ENCODE assay signal across 10 cellular contexts in genomic region chr6:31487674-31488073, GRCh38. TPM values are rescaled to one million over a fixed set of nuclear protein-coding genes. Genes with fewer than 3 reads are reported as not detected.
DNase-seq lines count a peak whose midpoint lies in the region; ATAC-seq, FAIRE-seq and TF ChIP-seq lines count a peak whose summit lies in the region.
"Not testable (repeated sequence)": the region's sequence is repeated elsewhere in the genome, so short reads cannot be mapped to it uniquely, and the experiment has no call there.
"Had no signal": no experiment of that assay in that cellular context is flagged by ENCODE, and none has a peak within 500 bp of the region (broad histone marks: within the 10 kb centered on the region; RNA-seq: fewer than 3 reads in every experiment).

No MANE protein-coding gene starts in this region.

- DNase-seq in IMR-90; activated naive CD4-positive, alpha-beta T cell treated with anti-CD3 and anti-CD28 coated beads for 36 hours; H1 (ENCODE audit: low read depth in 1 of 2, low spot score in 2 of 2): not testable (repeated sequence)
- DNase-seq in left lobe of liver (ENCODE audit: low spot score): peak; percentile 19

- not testable (repeated sequence) for H3K9ac ChIP-seq in IMR-90 (ENCODE audit: low read depth, low read length); H1 (replicated peaks in 1 of 4; ENCODE audit: extremely low read depth in 1 of 4, low read depth in 3 of 4, low read length in 3 of 4)

- H2AK5ac ChIP-seq in IMR-90 (ENCODE audit: low read depth, low read length); H1 (ENCODE audit: low read depth, low read length): not testable (repeated sequence)

- TF ChIP-seq CTCF in IMR-90 (conservative IDR thresholded peaks at IDR 0.05; ENCODE audit: low read depth, low read length); H1 (IDR thresholded peaks at IDR 0.05; ENCODE audit: control extremely low read depth in 1 of 3, insufficient read depth in 1 of 3, low read depth in 1 of 3, low read length in 3 of 3): not testable (repeated sequence)

- in situ Hi-C loops in IMR-90 (cut with MboI; ENCODE audit: low sequenced_read_pairs): not testable (repeated sequence)

- peaks cover 20% of the 10 kb centered on the region for H3K4me1 Mint-ChIP-seq in T-helper 1 cell treated with Interleukin-12 subunit alpha and Interleukin-12 subunit beta and Interleukin-4 antibody, amounts not matched to agents 30 μg/mL and 1 μg/mL, for 36 hours (ENCODE audit: low read depth)
- H3K4me1 Mint-ChIP-seq in activated naive CD4-positive, alpha-beta T cell treated with anti-CD3 and anti-CD28 coated beads for 36 hours (ENCODE audit: low read depth): peaks cover 16% of the 10 kb centered on the region

- WGBS in IMR-90 (ENCODE audit: extremely low coverage in 2 of 2, insufficient read length in 1 of 2), 2 experiments: no CpG with 5 or more reads among the region's 6 CpGs
- WGBS in H1 (ENCODE audit: extremely low coverage in 1 of 2, insufficient coverage in 1 of 2, insufficient read length in 1 of 2, insufficient replicate concordance in 2 of 2, low coverage in 1 of 2, low lambda C conversion rate in 2 of 2, missing lambda C conversion rate in 1 of 2), 2 experiments: 70% methylated on average over 6 of the region's 6 CpGs; no CpG with 5 or more reads in 1 of the 2 experiments

- not testable (repeated sequence) for ATAC-seq in IMR-90 (ENCODE audit: low read depth); left lobe of liver

- H3K4ac ChIP-seq in IMR-90 (ENCODE audit: low read depth, low read length): peak overlapping the region; percentile 58; the same call in 1 of the 2 replicates
- not testable (repeated sequence) for H3K4ac ChIP-seq in H1 (replicated peaks; ENCODE audit: insufficient read length, low read depth, low read length)

- H3K4me1 ChIP-seq in IMR-90 (ENCODE audit: control insufficient read depth, insufficient read depth, low read length); H1 (replicated peaks in 1 of 4; ENCODE audit: control insufficient read depth in 3 of 4, insufficient read depth in 4 of 4, low read length in 3 of 4): not testable (repeated sequence)

- TF ChIP-seq EP300 in H1 (IDR thresholded peaks at IDR 0.05; ENCODE audit: borderline replicate concordance in 1 of 2, low read depth in 2 of 2, low read length in 2 of 2): not testable (repeated sequence)

- TF ChIP-seq POLR2A in IMR-90 (IDR thresholded peaks at IDR 0.05; ENCODE audit: low read depth, low read length); H1 (IDR thresholded peaks at IDR 0.05; ENCODE audit: control extremely low read depth in 1 of 2, low read depth in 2 of 2, low read length in 2 of 2): not testable (repeated sequence)

- not testable (repeated sequence) for H3K36me3 ChIP-seq in IMR-90 (ENCODE audit: control insufficient read depth, insufficient read depth, low read length); H1 (ENCODE audit: control insufficient read depth in 2 of 4, insufficient read depth in 4 of 4, low read length in 3 of 4)

- not testable (repeated sequence) for H2AK9ac ChIP-seq in IMR-90 (replicated peaks; ENCODE audit: low read depth, low read length, poor library complexity)

- not testable (repeated sequence) for H3K4me3 Mint-ChIP-seq in T-helper 1 cell treated with Interleukin-12 subunit alpha and Interleukin-12 subunit beta and Interleukin-4 antibody, amounts not matched to agents 30 μg/mL and 1 μg/mL, for 36 hours; activated naive CD4-positive, alpha-beta T cell treated with anti-CD3 and anti-CD28 coated beads for 36 hours

- intact Hi-C loops in IMR-90 (cut with micrococcal nuclease); activated naive CD4-positive, alpha-beta T cell treated with anti-CD3 and anti-CD28 coated beads for 36 hours (cut with micrococcal nuclease): not testable (repeated sequence)

- not testable (repeated sequence) for H3K23ac ChIP-seq in IMR-90 (ENCODE audit: low read depth, low read length); H1 (ENCODE audit: insufficient read length)

- not testable (repeated sequence) for H3K9me1 ChIP-seq in IMR-90 (ENCODE audit: insufficient read depth, low read length)

- H4K5ac ChIP-seq in IMR-90 (ENCODE audit: low read depth, low read length): peak overlapping the region; percentile 73; the same call in 1 of the 2 replicates
- H4K5ac ChIP-seq in H1 (ENCODE audit: insufficient read length, low read depth, low read length): not testable (repeated sequence)

- dilution Hi-C loops in IMR-90 (cut with HindIII; ENCODE audit: low sequenced_read_pairs, unreplicated experiment): not testable (repeated sequence)

- H3K9me3 Mint-ChIP-seq in T-helper 1 cell treated with Interleukin-12 subunit alpha and Interleukin-12 subunit beta and Interleukin-4 antibody, amounts not matched to agents 30 μg/mL and 1 μg/mL, for 36 hours; activated naive CD4-positive, alpha-beta T cell treated with anti-CD3 and anti-CD28 coated beads for 36 hours: not testable (repeated sequence)

- not testable (repeated sequence) for H2AFZ ChIP-seq in IMR-90 (replicated peaks; ENCODE audit: low read length, poor library complexity); H1 (ENCODE audit: low read length)

- H3K18ac ChIP-seq in IMR-90 (ENCODE audit: low read depth, low read length): peak overlapping the region; percentile 64; the same call in 1 of the 2 replicates
- H3K18ac ChIP-seq in H1 (ENCODE audit: extremely low read depth, low read length): not testable (repeated sequence)

- not testable (repeated sequence) for H3K27me3 ChIP-seq in IMR-90 (ENCODE audit: control insufficient read depth, insufficient read depth, low read length); H1 (replicated peaks in 1 of 4; ENCODE audit: control insufficient read depth in 3 of 4, extremely low read depth in 1 of 4, insufficient read depth in 3 of 4, low read length in 3 of 4)

- not testable (repeated sequence) for H3K79me2 ChIP-seq in H1 (ENCODE audit: control insufficient read depth in 1 of 2, insufficient read depth in 2 of 2, low read length in 2 of 2)

- not testable (repeated sequence) for H3K36me3 Mint-ChIP-seq in T-helper 1 cell treated with Interleukin-12 subunit alpha and Interleukin-12 subunit beta and Interleukin-4 antibody, amounts not matched to agents 30 μg/mL and 1 μg/mL, for 36 hours (ENCODE audit: low read depth); activated naive CD4-positive, alpha-beta T cell treated with anti-CD3 and anti-CD28 coated beads for 36 hours (ENCODE audit: low read depth)

- H3K27ac ChIP-seq in IMR-90 (ENCODE audit: insufficient read depth, low read length): not testable (repeated sequence)
- H3K27ac ChIP-seq in H1 (ENCODE audit: low read depth, low read length): peak overlapping the region; percentile 25; the same call in 1 of the 2 replicates

- CTCF ChIA-PET in IMR-90 (lab: Yijun Ruan, JAX); activated naive CD4-positive, alpha-beta T cell treated with anti-CD3 and anti-CD28 coated beads for 36 hours (lab: Charles Lee); H1 (lab: Charles Lee; ENCODE audit: partially characterized antibody): not testable (repeated sequence)

- H2BK5ac ChIP-seq in IMR-90 (ENCODE audit: low read depth, low read length, poor library complexity, severe bottlenecking): not testable (repeated sequence)
- peak overlapping the region; percentile 28; the same call in 1 of the 2 replicates for H2BK5ac ChIP-seq in H1 (ENCODE audit: low read depth, low read length)

- not testable (repeated sequence) for H3K23me2 ChIP-seq in H1 (ENCODE audit: low read depth, low read length)

- H2BK15ac ChIP-seq in IMR-90 (ENCODE audit: low read depth, low read length); H1 (ENCODE audit: low read length): not testable (repeated sequence)

- not testable (repeated sequence) for TF ChIP-seq RAD21 in IMR-90 (IDR thresholded peaks at IDR 0.05; ENCODE audit: low read length); H1 (IDR thresholded peaks at IDR 0.05 in 1 of 2, conservative IDR thresholded peaks at IDR 0.05 in 1 of 2; ENCODE audit: low read depth in 2 of 2, low read length in 2 of 2)

- H3K14ac ChIP-seq in IMR-90 (replicated peaks; ENCODE audit: low read depth, low read length); H1 (ENCODE audit: insufficient read length): not testable (repeated sequence)

- not testable (repeated sequence) for H3K4me3 ChIP-seq in IMR-90 (ENCODE audit: insufficient read depth, low read depth, low read length); H1 (ENCODE audit: extremely low read depth in 1 of 4, insufficient read depth in 2 of 4, low read depth in 3 of 4, low read length in 4 of 4)

- H4K8ac ChIP-seq in IMR-90 (ENCODE audit: low read depth in 2 of 2, low read length in 2 of 2): 0 out of 4 replicates have a peak overlapping the region, but pooled peaks of 1 of the 2 experiments have one; percentile 6
- not testable (repeated sequence) for H4K8ac ChIP-seq in H1 (ENCODE audit: extremely low read depth, insufficient read depth, low read length)

- H3K4me2 ChIP-seq in IMR-90 (ENCODE audit: low read depth, low read length); H1 (ENCODE audit: insufficient read depth in 1 of 2, low read depth in 2 of 2, low read length in 2 of 2): not testable (repeated sequence)

- not testable (repeated sequence) for H3K27me3 Mint-ChIP-seq in T-helper 1 cell treated with Interleukin-12 subunit alpha and Interleukin-12 subunit beta and Interleukin-4 antibody, amounts not matched to agents 30 μg/mL and 1 μg/mL, for 36 hours (ENCODE audit: low read depth); activated naive CD4-positive, alpha-beta T cell treated with anti-CD3 and anti-CD28 coated beads for 36 hours (ENCODE audit: low read depth)

- not testable (repeated sequence) for H4K91ac ChIP-seq in IMR-90 (ENCODE audit: insufficient read depth, low read depth, low read length); H1 (replicated peaks; ENCODE audit: insufficient read length, low read length)

- BruUV-seq in IMR-90 (replicated peaks; lab: Mats Ljungman, UMichigan): not testable (repeated sequence)

- POLR2A ChIA-PET in IMR-90 (lab: Charles Lee; ENCODE audit: unreplicated experiment); H1 (lab: Charles Lee; ENCODE audit: partially characterized antibody): not testable (repeated sequence)

- H2BK12ac ChIP-seq in H1 (ENCODE audit: low read depth, low read length): not testable (repeated sequence)

- H3K56ac ChIP-seq in IMR-90 (ENCODE audit: extremely low read depth, insufficient read depth, low read length); H1 (replicated peaks; ENCODE audit: insufficient read length, low read depth, low read length): not testable (repeated sequence)

- not testable (repeated sequence) for H3K79me1 ChIP-seq in IMR-90 (ENCODE audit: low read depth in 1 of 2, low read length in 2 of 2); H1 (ENCODE audit: low read depth, low read length)

- peak overlapping the region; percentile 36 for H3K27ac Mint-ChIP-seq in T-helper 1 cell treated with Interleukin-12 subunit alpha and Interleukin-12 subunit beta and Interleukin-4 antibody, amounts not matched to agents 30 μg/mL and 1 μg/mL, for 36 hours
- peak overlapping the region; percentile 22 for H3K27ac Mint-ChIP-seq in activated naive CD4-positive, alpha-beta T cell treated with anti-CD3 and anti-CD28 coated beads for 36 hours

- H2BK20ac ChIP-seq in IMR-90 (ENCODE audit: low read depth, low read length): peak overlapping the region; percentile 9; the same call in 1 of the 2 replicates
- H2BK20ac ChIP-seq in H1 (ENCODE audit: low read length): not testable (repeated sequence)

- not testable (repeated sequence) for H4K20me1 ChIP-seq in IMR-90 (ENCODE audit: insufficient read depth, low read length); H1 (replicated peaks in 1 of 2; ENCODE audit: control insufficient read depth in 1 of 2, insufficient read depth in 2 of 2, low read length in 2 of 2)

- not testable (repeated sequence) for FAIRE-seq in H1 (lab: Jason Lieb, UNC)

- H3K9me3 ChIP-seq in IMR-90 (ENCODE audit: control insufficient read depth, insufficient read depth, low read length); H1 (ENCODE audit: insufficient read depth in 2 of 2, low read depth in 1 of 2, low read length in 1 of 2): not testable (repeated sequence)

- peak overlapping the region; percentile 10; the same call in 1 of the 2 replicates for H2BK120ac ChIP-seq in IMR-90 (ENCODE audit: low read depth, low read length)
- H2BK120ac ChIP-seq in H1 (replicated peaks; ENCODE audit: low read depth, low read length): not testable (repeated sequence)

RNA-seq across cellular contexts. Expression of gene MICB, which starts 10.3 kb away (rescaled TPM):
- total RNA-seq in IMR-90 (2012; rRNA removed) (11.1 and 11.7 TPM in 2 replicates), left lobe of liver (0.78 TPM)
- polyA plus RNA-seq in IMR-90 (2012; rRNA removed) (9.6 and 9.9 TPM in 2 replicates), H1 (2011; rRNA removed) (19.7 and 25.3 TPM in 2 replicates)
- 4.5 and 6.4 TPM in 2 replicates for polyA plus RNA-seq in IMR-90 (2012; cell fraction: cytosol; rRNA removed)
- polyA plus RNA-seq in IMR-90 (2012; cell fraction: nucleus; rRNA removed; ENCODE audit: low replicate concordance): 7.4 and 9.4 TPM in 2 replicates
- 10 to 100 TPM; 21.4 to 22.6 TPM for total RNA-seq in activated naive CD4-positive, alpha-beta T cell treated with anti-CD3 and anti-CD28 coated beads for 36 hours
- total RNA-seq in H1 (2021; fragmentation: NEBNext Ultra II Directional; extraction: Animal tissue kit (Norgen Biotek cat#: 25700)): 15.4 and 16.2 TPM in 2 replicates
- 20.3 TPM for polyA plus RNA-seq in H1 (2011; cell fraction: cytosol; rRNA removed)
- polyA plus RNA-seq in H1 (2011; cell fraction: nucleus; rRNA removed): 25.2 TPM
- polyA plus RNA-seq in H1 (2012, experiment 1 of 2): 16.5 to 17.6 TPM (median 17.0 TPM) in 4 replicates
- polyA plus RNA-seq in H1 (2012, experiment 2 of 2): 19.7 TPM
- 24.5 TPM for polyA plus RNA-seq in H1 (2013, experiment 1 of 2)
- polyA plus RNA-seq in H1 (2013, experiment 2 of 2): 26.7 TPM
- 32.5 and 36.6 TPM in 2 replicates for polyA minus RNA-seq in H1 (2011; rRNA and poly(A)+ RNA removed)
- polyA minus RNA-seq in H1 (2011; cell fraction: cytosol; rRNA and poly(A)+ RNA removed): 16.9 TPM
- polyA minus RNA-seq in H1 (2011; cell fraction: nucleus; rRNA and poly(A)+ RNA removed): 16.0 TPM

RNA-seq across cellular contexts. Expression of gene MCCD1, which starts 41.1 kb away (rescaled TPM):
- not detected in 2 replicates for total RNA-seq in IMR-90 (2012; rRNA removed)
- not detected in 2 replicates for polyA plus RNA-seq in IMR-90 (2012; rRNA removed)
- polyA plus RNA-seq in IMR-90 (2012; cell fraction: cytosol; rRNA removed): not detected in 2 replicates
- polyA plus RNA-seq in IMR-90 (2012; cell fraction: nucleus; rRNA removed; ENCODE audit: low replicate concordance): not detected in 2 replicates
- total RNA-seq in activated naive CD4-positive, alpha-beta T cell treated with anti-CD3 and anti-CD28 coated beads for 36 hours: not detected
- not detected in 2 replicates for total RNA-seq in H1 (2021; fragmentation: NEBNext Ultra II Directional; extraction: Animal tissue kit (Norgen Biotek cat#: 25700))
- not detected in 2 replicates for polyA plus RNA-seq in H1 (2011; rRNA removed)
- polyA plus RNA-seq in H1 (2011; cell fraction: cytosol; rRNA removed): not detected
- not detected for polyA plus RNA-seq in H1 (2011; cell fraction: nucleus; rRNA removed)
- polyA plus RNA-seq in H1 (2012, experiment 1 of 2): not detected in 4 replicates
- polyA plus RNA-seq in H1 (2012, experiment 2 of 2): not detected
- not detected for polyA plus RNA-seq in H1 (2013, experiment 1 of 2)
- polyA plus RNA-seq in H1 (2013, experiment 2 of 2): not detected
- polyA minus RNA-seq in H1 (2011; rRNA and poly(A)+ RNA removed): not detected in 2 replicates
- polyA minus RNA-seq in H1 (2011; cell fraction: cytosol; rRNA and poly(A)+ RNA removed): not detected
- polyA minus RNA-seq in H1 (2011; cell fraction: nucleus; rRNA and poly(A)+ RNA removed): not detected
- not detected for total RNA-seq in left lobe of liver
- total RNA-seq: A673; CD8-positive, alpha-beta memory T cell; Peyer's patch had no signal
- polyA plus RNA-seq: CD14-positive monocyte; CD8-positive, alpha-beta memory T cell; IgD-negative memory B cell had no signal

RNA-seq across cellular contexts. Expression of gene DDX39B, which starts 54.1 kb away (rescaled TPM):
- 640 and 796 TPM in 2 replicates for total RNA-seq in IMR-90 (2012; rRNA removed)
- polyA plus RNA-seq in IMR-90 (2012; rRNA removed): 371 and 477 TPM in 2 replicates
- 398 and 588 TPM in 2 replicates for polyA plus RNA-seq in IMR-90 (2012; cell fraction: cytosol; rRNA removed)
- polyA plus RNA-seq in IMR-90 (2012; cell fraction: nucleus; rRNA removed; ENCODE audit: low replicate concordance): 1,377 and 2,192 TPM in 2 replicates
- 100 to 1,000 TPM; 600 to 624 TPM for total RNA-seq in activated naive CD4-positive, alpha-beta T cell treated with anti-CD3 and anti-CD28 coated beads for 36 hours
- total RNA-seq in H1 (2021; fragmentation: NEBNext Ultra II Directional; extraction: Animal tissue kit (Norgen Biotek cat#: 25700)): 780 and 794 TPM in 2 replicates
- 896 and 1,164 TPM in 2 replicates for polyA plus RNA-seq in H1 (2011; rRNA removed)
- 1,131 TPM for polyA plus RNA-seq in H1 (2011; cell fraction: cytosol; rRNA removed)
- polyA plus RNA-seq in H1 (2011; cell fraction: nucleus; rRNA removed): 968 TPM
- 715 to 1,033 TPM (median 930 TPM) in 4 replicates for polyA plus RNA-seq in H1 (2012, experiment 1 of 2)
- 495 TPM for polyA plus RNA-seq in H1 (2012, experiment 2 of 2)
- polyA plus RNA-seq in H1 (2013, experiment 1 of 2): 439 TPM
- polyA plus RNA-seq in H1 (2013, experiment 2 of 2): 386 TPM
- 1,289 and 1,481 TPM in 2 replicates for polyA minus RNA-seq in H1 (2011; rRNA and poly(A)+ RNA removed)
- 430 TPM for polyA minus RNA-seq in H1 (2011; cell fraction: cytosol; rRNA and poly(A)+ RNA removed)
- 481 TPM for polyA minus RNA-seq in H1 (2011; cell fraction: nucleus; rRNA and poly(A)+ RNA removed)
- total RNA-seq in left lobe of liver: 126 TPM

RNA-seq across cellular contexts. Expression of gene ATP6V1G2, which starts 58.7 kb away (rescaled TPM):
- total RNA-seq in IMR-90 (2012; rRNA removed): 1.4 and 3.1 TPM in 2 replicates
- polyA plus RNA-seq in IMR-90 (2012; rRNA removed): 4.8 and 6.5 TPM in 2 replicates
- 3.7 and 3.8 TPM in 2 replicates for polyA plus RNA-seq in IMR-90 (2012; cell fraction: cytosol; rRNA removed)
- polyA plus RNA-seq in IMR-90 (2012; cell fraction: nucleus; rRNA removed; ENCODE audit: low replicate concordance): 1.9 and 8.7 TPM in 2 replicates
- total RNA-seq in activated naive CD4-positive, alpha-beta T cell treated with anti-CD3 and anti-CD28 coated beads for 36 hours: 1 to 10 TPM; 1.2 to 1.4 TPM
- total RNA-seq in H1 (2021; fragmentation: NEBNext Ultra II Directional; extraction: Animal tissue kit (Norgen Biotek cat#: 25700)): 2.9 and 3.0 TPM in 2 replicates
- 5.1 and 5.7 TPM in 2 replicates for polyA plus RNA-seq in H1 (2011; rRNA removed)
- polyA plus RNA-seq in H1 (2011; cell fraction: cytosol; rRNA removed): 6.9 TPM
- 5.4 TPM for polyA plus RNA-seq in H1 (2011; cell fraction: nucleus; rRNA removed)
- 3.6 to 4.9 TPM (median 3.7 TPM) in 4 replicates for polyA plus RNA-seq in H1 (2012, experiment 1 of 2)
- 3.7 TPM for polyA plus RNA-seq in H1 (2012, experiment 2 of 2)
- 2.8 TPM for polyA plus RNA-seq in H1 (2013, experiment 1 of 2)
- 2.8 TPM for polyA plus RNA-seq in H1 (2013, experiment 2 of 2)
- polyA minus RNA-seq in H1 (2011; rRNA and poly(A)+ RNA removed): 2.4 and 2.8 TPM in 2 replicates
- 0.73 TPM for polyA minus RNA-seq in H1 (2011; cell fraction: cytosol; rRNA and poly(A)+ RNA removed)
- 1.3 TPM for polyA minus RNA-seq in H1 (2011; cell fraction: nucleus; rRNA and poly(A)+ RNA removed)
- total RNA-seq in left lobe of liver: not detected
- total RNA-seq: Peyer's patch had no signal
- polyA plus RNA-seq: CD14-positive monocyte had no signal

RNA-seq across cellular contexts. Expression of gene NFKBIL1, which starts 59.7 kb away (rescaled TPM):
- total RNA-seq in IMR-90 (2012; rRNA removed) (10.0 and 10.8 TPM in 2 replicates), left lobe of liver (9.4 TPM)
- polyA plus RNA-seq in IMR-90 (2012; rRNA removed) (7.8 and 9.5 TPM in 2 replicates), H1 (2011; rRNA removed) (7.5 and 17.0 TPM in 2 replicates)
- 7.6 and 11.7 TPM in 2 replicates for polyA plus RNA-seq in IMR-90 (2012; cell fraction: cytosol; rRNA removed)
- polyA plus RNA-seq in IMR-90 (2012; cell fraction: nucleus; rRNA removed; ENCODE audit: low replicate concordance): 8.5 and 12.8 TPM in 2 replicates
- 10 to 100 TPM; 20.4 to 20.6 TPM for total RNA-seq in activated naive CD4-positive, alpha-beta T cell treated with anti-CD3 and anti-CD28 coated beads for 36 hours
- total RNA-seq in H1 (2021; fragmentation: NEBNext Ultra II Directional; extraction: Animal tissue kit (Norgen Biotek cat#: 25700)): 10.8 and 11.2 TPM in 2 replicates
- polyA plus RNA-seq in H1 (2011; cell fraction: cytosol; rRNA removed): 11.8 TPM
- polyA plus RNA-seq in H1 (2011; cell fraction: nucleus; rRNA removed): 20.7 TPM
- polyA plus RNA-seq in H1 (2012, experiment 1 of 2): 6.7 to 13.7 TPM (median 12.1 TPM) in 4 replicates
- polyA plus RNA-seq in H1 (2012, experiment 2 of 2): 9.5 TPM
- 10.1 TPM for polyA plus RNA-seq in H1 (2013, experiment 1 of 2)
- polyA plus RNA-seq in H1 (2013, experiment 2 of 2): 11.0 TPM
- 1.8 and 2.6 TPM in 2 replicates for polyA minus RNA-seq in H1 (2011; rRNA and poly(A)+ RNA removed)
- 6.5 TPM for polyA minus RNA-seq in H1 (2011; cell fraction: cytosol; rRNA and poly(A)+ RNA removed)
- polyA minus RNA-seq in H1 (2011; cell fraction: nucleus; rRNA and poly(A)+ RNA removed): 10.5 TPM
